Comparison of ENCODE assay signal across 29 cellular contexts in the genomic region with DNA sequence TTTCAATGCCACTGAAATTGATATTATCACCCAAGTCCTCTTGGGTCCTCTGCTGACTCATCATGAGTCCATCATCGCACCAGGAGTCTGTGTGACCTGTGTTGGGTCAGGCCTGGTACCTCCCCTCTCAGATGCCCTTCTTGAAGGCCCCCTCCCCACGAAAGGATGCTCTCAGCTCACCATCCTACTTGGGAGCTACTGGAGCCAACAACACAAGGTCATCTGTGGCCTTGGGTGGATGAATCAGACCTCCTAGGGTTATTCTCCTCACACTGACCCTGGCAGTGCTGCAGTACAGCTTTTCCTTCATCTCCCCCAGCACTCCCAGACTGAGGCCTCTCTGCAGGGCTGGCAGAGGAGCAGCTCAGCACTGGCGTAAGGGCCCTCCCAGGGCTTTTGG.
"Had no signal": no experiment of that assay in that cellular context is flagged by ENCODE, and none has a peak within 500 bp of the region (broad histone marks: within the 10 kb centered on the region; RNA-seq: fewer than 3 reads in every experiment).

No MANE protein-coding gene starts in this region.

- H3K27ac Mint-ChIP-seq: activated CD4-positive, alpha-beta T cell treated with anti-CD3 and anti-CD28 coated beads for 36 hours; activated CD8-positive, alpha-beta memory T cell treated with anti-CD3 and anti-CD28 coated beads, Interleukin-2, amount 10 ng/mL, durations not matched to agents 7 days and 5 days; activated CD8-positive, alpha-beta T cell treated with anti-CD3 and anti-CD28 coated beads, Interleukin-2, amount 10 ng/mL, durations not matched to agents 7 days and 5 days; activated naive CD4-positive, alpha-beta T cell treated with anti-CD3 and anti-CD28 coated beads, Interleukin-2, amount 50 U/mL, for 24 hours; activated naive CD8-positive, alpha-beta T cell treated with anti-CD3 and anti-CD28 coated beads, Interleukin-2, amount 50 U/mL, for 24 hours; activated T-helper 2 cell treated with anti-CD3 and anti-CD28 coated beads, Interferon-gamma antibody, Interleukin-2, Interleukin-4, amounts not matched to agents 10 μg/mL and 5 μg/mL and 100 μg/mL, durations not matched to agents 14 hours and 24 hours and 36 hours; mesothelial cell of epicardium; nephron progenitor cell; stimulated activated naive B cell treated with anti-CD40 and anti-IgM and Interleukin-4, amounts not matched to agents 10 μg/mL and 1 μg/mL and 100 μg/mL, for 72 hours had no signal

- ATAC-seq: activated CD4-positive, alpha-beta T cell treated with anti-CD3 and anti-CD28 coated beads for 36 hours; activated CD8-positive, alpha-beta memory T cell treated with anti-CD3 and anti-CD28 coated beads, Interleukin-2, amount 10 ng/mL, durations not matched to agents 7 days and 5 days; activated CD8-positive, alpha-beta T cell treated with anti-CD3 and anti-CD28 coated beads, Interleukin-2, amount 10 ng/mL, durations not matched to agents 7 days and 5 days; activated naive CD8-positive, alpha-beta T cell treated with anti-CD3 and anti-CD28 coated beads, Interleukin-2, amount 50 U/mL, for 24 hours; gastroesophageal sphincter; left colon; stimulated activated naive B cell treated with anti-CD40 and anti-IgM and Interleukin-4, amounts not matched to agents 10 μg/mL and 1 μg/mL and 100 μg/mL, for 72 hours; upper lobe of right lung had no signal

- H3K27me3 Mint-ChIP-seq: activated CD4-positive, alpha-beta T cell treated with anti-CD3 and anti-CD28 coated beads for 36 hours; stimulated activated naive B cell treated with anti-CD40 and anti-IgM and Interleukin-4, amounts not matched to agents 10 μg/mL and 1 μg/mL and 100 μg/mL, for 72 hours had no signal

- DNase-seq: activated CD4-positive, alpha-beta T cell treated with anti-CD3 and anti-CD28 coated beads for 36 hours; activated CD4-positive, CD25-positive, alpha-beta regulatory T cell; activated CD8-positive, alpha-beta memory T cell treated with anti-CD3 and anti-CD28 coated beads, Interleukin-2, amount 10 ng/mL, durations not matched to agents 7 days and 5 days; activated CD8-positive, alpha-beta T cell treated with anti-CD3 and anti-CD28 coated beads, Interleukin-2, amount 10 ng/mL, durations not matched to agents 7 days and 5 days; activated naive CD8-positive, alpha-beta T cell treated with anti-CD3 and anti-CD28 coated beads, Interleukin-2, amount 50 U/mL, for 24 hours; activated T-cell treated with anti-CD3 and anti-CD28 coated beads, Interleukin-2, amount 50 U/mL, for 48 hours; dorsolateral prefrontal cortex; effector memory CD4-positive, alpha-beta T cell; kidney; left colon; mammary epithelial cell; naive B cell; nephron progenitor cell; ovary; retina; stimulated activated CD4-positive, alpha-beta T cell treated with anti-CD3 and anti-CD28 coated beads, Interleukin-1b, Interleukin-23, amount 100 ng/mL, for 48 hours; stimulated activated naive B cell treated with anti-CD40 and anti-IgM and Interleukin-4, amounts not matched to agents 10 μg/mL and 1 μg/mL and 100 μg/mL, for 72 hours; stomach; thyroid gland; upper lobe of right lung had no signal

- H3K4me3 Mint-ChIP-seq: activated CD4-positive, alpha-beta T cell treated with anti-CD3 and anti-CD28 coated beads for 36 hours; activated CD8-positive, alpha-beta memory T cell treated with anti-CD3 and anti-CD28 coated beads, Interleukin-2, amount 10 ng/mL, durations not matched to agents 7 days and 5 days; activated CD8-positive, alpha-beta T cell treated with anti-CD3 and anti-CD28 coated beads, Interleukin-2, amount 10 ng/mL, durations not matched to agents 7 days and 5 days; activated naive CD4-positive, alpha-beta T cell treated with anti-CD3 and anti-CD28 coated beads, Interleukin-2, amount 50 U/mL, for 24 hours; activated naive CD8-positive, alpha-beta T cell treated with anti-CD3 and anti-CD28 coated beads, Interleukin-2, amount 50 U/mL, for 24 hours; mesothelial cell of epicardium; naive B cell; nephron progenitor cell; stimulated activated naive B cell treated with anti-CD40 and anti-IgM and Interleukin-4, amounts not matched to agents 10 μg/mL and 1 μg/mL and 100 μg/mL, for 72 hours had no signal

- H3K27me3 ChIP-seq: dorsolateral prefrontal cortex, gastroesophageal sphincter, hepatocyte, neutrophil, ovary, stomach, thyroid gland, upper lobe of right lung had no signal

- H3K4me1 Mint-ChIP-seq: activated CD4-positive, alpha-beta T cell treated with anti-CD3 and anti-CD28 coated beads for 36 hours; activated CD8-positive, alpha-beta memory T cell treated with anti-CD3 and anti-CD28 coated beads, Interleukin-2, amount 10 ng/mL, durations not matched to agents 7 days and 5 days; activated naive CD4-positive, alpha-beta T cell treated with anti-CD3 and anti-CD28 coated beads, Interleukin-2, amount 50 U/mL, for 24 hours; activated naive CD8-positive, alpha-beta T cell treated with anti-CD3 and anti-CD28 coated beads, Interleukin-2, amount 50 U/mL, for 24 hours; naive B cell; stimulated activated naive B cell treated with anti-CD40 and anti-IgM and Interleukin-4, amounts not matched to agents 10 μg/mL and 1 μg/mL and 100 μg/mL, for 72 hours had no signal

- H3K9me3 Mint-ChIP-seq: activated naive CD4-positive, alpha-beta T cell treated with anti-CD3 and anti-CD28 coated beads, Interleukin-2, amount 50 U/mL, for 24 hours; activated naive CD8-positive, alpha-beta T cell treated with anti-CD3 and anti-CD28 coated beads, Interleukin-2, amount 50 U/mL, for 24 hours; activated T-helper 2 cell treated with anti-CD3 and anti-CD28 coated beads, Interferon-gamma antibody, Interleukin-2, Interleukin-4, amounts not matched to agents 10 μg/mL and 5 μg/mL and 100 μg/mL, durations not matched to agents 14 hours and 24 hours and 36 hours; mesothelial cell of epicardium; naive B cell; nephron progenitor cell; stimulated activated naive B cell treated with anti-CD40 and anti-IgM and Interleukin-4, amounts not matched to agents 10 μg/mL and 1 μg/mL and 100 μg/mL, for 72 hours had no signal

- H3K36me3 Mint-ChIP-seq: activated CD8-positive, alpha-beta memory T cell treated with anti-CD3 and anti-CD28 coated beads, Interleukin-2, amount 10 ng/mL, durations not matched to agents 7 days and 5 days; activated naive CD4-positive, alpha-beta T cell treated with anti-CD3 and anti-CD28 coated beads, Interleukin-2, amount 50 U/mL, for 24 hours; naive B cell; stimulated activated naive B cell treated with anti-CD40 and anti-IgM and Interleukin-4, amounts not matched to agents 10 μg/mL and 1 μg/mL and 100 μg/mL, for 72 hours had no signal

- H3K4me3 ChIP-seq: coronary artery, dorsolateral prefrontal cortex, gastroesophageal sphincter, hepatocyte, ovary, prostate gland, smooth muscle cell, stomach, thyroid gland, upper lobe of right lung had no signal

- H3K9me3 ChIP-seq: gastroesophageal sphincter, neutrophil, ovary, prostate gland, stomach, thyroid gland, upper lobe of right lung had no signal

- H3K36me3 ChIP-seq: gastroesophageal sphincter, neutrophil, ovary, prostate gland, stomach, thyroid gland, upper lobe of right lung had no signal

- H3K27ac ChIP-seq: coronary artery, dorsolateral prefrontal cortex, gastroesophageal sphincter, hepatocyte, neutrophil, ovary, prostate gland, stomach, thyroid gland, upper lobe of right lung had no signal

- H3K4me1 ChIP-seq: prostate gland had no signal
